Comparison of ENCODE assay signal across 1 cellular context in genomic region chr1:151898519-151898991, GRCh38.
TF ChIP-seq lines count a peak whose summit lies in the region.

No MANE protein-coding gene starts in this region.

TF ChIP-seq in K562, 482 proteins besides CTCF, POLR2A, EP300 and RAD21:
- TF ChIP-seq ZNF318 (IDR thresholded peaks at IDR 0.05; ENCODE audit: borderline replicate concordance in 1 of 2, low read depth in 1 of 2): no peak
- peak; percentile 51; the same call in 1 of the 2 replicates for TF ChIP-seq NFIX (CRISPR knock-in tag; IDR thresholded peaks at IDR 0.05; ENCODE audit: low read depth)
- TF ChIP-seq NFIC (IDR thresholded peaks at IDR 0.05): peak; percentile 95
- no peak for TF ChIP-seq ZNF668 (CRISPR knock-in tag; IDR thresholded peaks at IDR 0.05)
- peak; percentile 58 for TF ChIP-seq TFAP4 (CRISPR knock-in tag; IDR thresholded peaks at IDR 0.05; ENCODE audit: borderline replicate concordance)
- no peak; the same call in 1 of the 2 replicates for TF ChIP-seq MAFG (tag; conservative IDR thresholded peaks at IDR 0.05)
- TF ChIP-seq IRF1 (CRISPR knock-in tag; IDR thresholded peaks at IDR 0.05; ENCODE audit: borderline replicate concordance): no peak
- no peak for TF ChIP-seq WHSC1 (IDR thresholded peaks at IDR 0.05; ENCODE audit: low read length)
- no peak for TF ChIP-seq ZNF431 (CRISPR knock-in tag; IDR thresholded peaks at IDR 0.05)
- TF ChIP-seq ZNF398 (CRISPR knock-in tag; IDR thresholded peaks at IDR 0.05): no peak
